In genomic region chr3:22392286-22392685, GRCh38 we compare ENCODE assay signal across 6 cellular contexts.
"Had no signal": no experiment of that assay in that cellular context is flagged by ENCODE, and none has a peak within 500 bp of the region (broad histone marks: within the 10 kb centered on the region; RNA-seq: fewer than 3 reads in every experiment).

No MANE protein-coding gene starts in this region.

- ATAC-seq: HepG2, K562 had no signal

- H3K27ac ChIP-seq: HL-60 had no signal

- H3K27me3 Mint-ChIP-seq: IgD-negative memory B cell had no signal

- H3K4me3 ChIP-seq: K562 had no signal

- H3K4me1 Mint-ChIP-seq: IgD-negative memory B cell had no signal

- H3K36me3 Mint-ChIP-seq: IgD-negative memory B cell had no signal

- H3K4me3 Mint-ChIP-seq: IgD-negative memory B cell had no signal

- H3K27ac Mint-ChIP-seq: IgD-negative memory B cell had no signal

- DNase-seq: IMR-90, KBM-7 had no signal
